Comparison of ENCODE assay signal across 14 cellular contexts in genomic region chr5:176816791-176817272, GRCh38. TPM values are rescaled to one million over a fixed set of nuclear protein-coding genes. Genes with fewer than 3 reads are reported as not detected.
DNase-seq lines count a peak whose midpoint lies in the region; ATAC-seq lines count a peak whose summit lies in the region.
"Had no signal": no experiment of that assay in that cellular context is flagged by ENCODE, and none has a peak within 500 bp of the region (broad histone marks: within the 10 kb centered on the region; RNA-seq: fewer than 3 reads in every experiment).

No MANE protein-coding gene starts in this region.

- H3K4me1 Mint-ChIP-seq in CD4-positive, CD25-positive, alpha-beta regulatory T cell = peaks cover 0 to 22% (median 8%) of the 10 kb centered on the region in 4 donors
- H3K4me1 Mint-ChIP-seq in CD8-positive, alpha-beta memory T cell = peaks cover 8 to 21% (median 11%) of the 10 kb centered on the region in 3 donors
- H3K4me1 Mint-ChIP-seq in T-cell = peaks cover 15 to 17% (median 16%) of the 10 kb centered on the region in 3 donors

- peak overlapping the region; percentile 37 for H3K9ac ChIP-seq in iPS-15b (ENCODE audit: low read depth, low read length)

- no peak for DNase-seq in CD4-positive, CD25-positive, alpha-beta regulatory T cell
- no peak for DNase-seq in CD8-positive, alpha-beta memory T cell
- DNase-seq in T-cell (no peak), NK-92 (lab: John Stamatoyannopoulos, UW; ENCODE audit: unreplicated experiment) (no peak), NCI-H1092 treated with DMSO at 0.1 percent for 48 hours (lab: John Stamatoyannopoulos, UW) (no peak), NOMO-1 (lab: John Stamatoyannopoulos, UW; ENCODE audit: unreplicated experiment in 2 of 2) (no peak), HK-2 (ENCODE audit: unreplicated experiment) (no peak)
- DNase-seq: activated CD4-positive, CD25-positive, alpha-beta regulatory T cell treated with anti-CD3 and anti-CD28 coated beads, Interleukin-2, amount 50 U/mL, for 72 hours; heart right ventricle; ovary had no signal

- peaks cover 19% of the 10 kb centered on the region for H3K4me1 ChIP-seq in CD4-positive, CD25-positive, alpha-beta regulatory T cell (ENCODE audit: control insufficient read depth, insufficient read depth, low read length, poor library complexity, severe bottlenecking)
- H3K4me1 ChIP-seq in CD8-positive, alpha-beta memory T cell (ENCODE audit: insufficient read depth, low read length) = peaks cover 8% of the 10 kb centered on the region
- peaks cover 7% of the 10 kb centered on the region for H3K4me1 ChIP-seq in iPS-15b (ENCODE audit: control insufficient read depth, insufficient read depth, low read length)

- no peaks in the 10 kb centered on the region for H3K36me3 ChIP-seq in CD4-positive, CD25-positive, alpha-beta regulatory T cell (ENCODE audit: control insufficient read depth, insufficient read depth, low read length)
- no peaks in the 10 kb centered on the region for H3K36me3 ChIP-seq in CD8-positive, alpha-beta memory T cell (ENCODE audit: insufficient read depth, low read length)
- H3K36me3 ChIP-seq in iPS-15b (ENCODE audit: control insufficient read depth, insufficient read depth, low read length) = peaks cover 3% of the 10 kb centered on the region
- H3K36me3 ChIP-seq: heart right ventricle, ovary, thoracic aorta had no signal

- ATAC-seq in CD4-positive, CD25-positive, alpha-beta regulatory T cell (ENCODE audit: low read depth in 2 of 2) = no peak
- ATAC-seq in T-cell (replicated peaks in 1 of 4) = no peak

- no peak overlapping the region for H3K27ac ChIP-seq in CD4-positive, CD25-positive, alpha-beta regulatory T cell (ENCODE audit: insufficient read depth, low read length, poor library complexity, severe bottlenecking)
- no peak overlapping the region for H3K27ac ChIP-seq in CD8-positive, alpha-beta memory T cell (ENCODE audit: low read depth, low read length)
- H3K27ac ChIP-seq: epithelial cell of prostate, heart right ventricle, ovary, SK-N-MC, thoracic aorta had no signal

- CTCF ChIA-PET in CD8-positive, alpha-beta memory T cell (lab: Charles Lee) = no interaction called here
- CTCF ChIA-PET in T-cell (lab: Charles Lee) = no interaction called here

- H3K27me3 ChIP-seq in CD4-positive, CD25-positive, alpha-beta regulatory T cell (ENCODE audit: control insufficient read depth, insufficient read depth, low read length) = peaks cover 20% of the 10 kb centered on the region
- peaks cover 51% of the 10 kb centered on the region for H3K27me3 ChIP-seq in CD8-positive, alpha-beta memory T cell (ENCODE audit: insufficient read depth, low read length, poor library complexity, severe bottlenecking)
- peaks cover 9% of the 10 kb centered on the region for H3K27me3 ChIP-seq in iPS-15b (ENCODE audit: control insufficient read depth, insufficient read depth, low read length)
- H3K27me3 ChIP-seq: ovary had no signal

- no peak overlapping the region for H3K4me3 ChIP-seq in CD4-positive, CD25-positive, alpha-beta regulatory T cell (ENCODE audit: low read depth, low read length)
- H3K4me3 ChIP-seq in CD8-positive, alpha-beta memory T cell (ENCODE audit: low read length) = no peak overlapping the region
- H3K4me3 ChIP-seq in iPS-15b (ENCODE audit: low read depth, low read length) = peak overlapping the region; percentile 45
- H3K4me3 ChIP-seq: ovary had no signal

- no peak overlapping the region for H3K27ac Mint-ChIP-seq in CD4-positive, CD25-positive, alpha-beta regulatory T cell
- peak overlapping the region in 1 of 8 donors; percentile 43 for H3K27ac Mint-ChIP-seq in CD8-positive, alpha-beta memory T cell
- H3K27ac Mint-ChIP-seq in T-cell = no peak overlapping the region

- H3K27me3 Mint-ChIP-seq in CD4-positive, CD25-positive, alpha-beta regulatory T cell = peaks cover 68% of the 10 kb centered on the region
- peaks cover 52 to 80% of the 10 kb centered on the region in 2 donors for H3K27me3 Mint-ChIP-seq in CD8-positive, alpha-beta memory T cell
- peaks cover 64 to 78% of the 10 kb centered on the region in 2 donors for H3K27me3 Mint-ChIP-seq in T-cell

- peaks cover 0 to 6% (median 0%) of the 10 kb centered on the region in 7 donors for H3K9me3 Mint-ChIP-seq in CD4-positive, CD25-positive, alpha-beta regulatory T cell
- H3K9me3 Mint-ChIP-seq in CD8-positive, alpha-beta memory T cell = peaks cover 0 to 2% (median 0%) of the 10 kb centered on the region in 5 donors
- no peaks in the 10 kb centered on the region for H3K9me3 Mint-ChIP-seq in T-cell

- no peaks in the 10 kb centered on the region for H3K36me3 Mint-ChIP-seq in CD4-positive, CD25-positive, alpha-beta regulatory T cell
- peaks cover 0 to 3% (median 0%) of the 10 kb centered on the region in 3 donors for H3K36me3 Mint-ChIP-seq in CD8-positive, alpha-beta memory T cell
- no peaks in the 10 kb centered on the region for H3K36me3 Mint-ChIP-seq in T-cell

- no peaks in the 10 kb centered on the region for H3K9me3 ChIP-seq in CD4-positive, CD25-positive, alpha-beta regulatory T cell (ENCODE audit: control insufficient read depth in 2 of 2, low read length in 2 of 2)
- H3K9me3 ChIP-seq in CD8-positive, alpha-beta memory T cell (ENCODE audit: low read length) = no peaks in the 10 kb centered on the region
- H3K9me3 ChIP-seq in iPS-15b (ENCODE audit: control insufficient read depth, insufficient read depth, low read length) = no peaks in the 10 kb centered on the region
- H3K9me3 ChIP-seq: heart right ventricle, ovary, thoracic aorta had no signal

- POLR2A ChIA-PET in CD8-positive, alpha-beta memory T cell (lab: Charles Lee) = no interaction called here
- POLR2A ChIA-PET in T-cell (lab: Charles Lee) = interaction anchor here in 1 of 2 donors (1.1 kb wide), 1 partner anchor 59 kb away, joined by 3 read pairs; no protein-coding TSS in a partner anchor

- peak overlapping the region; percentile 53 to 74 (median 56) for H3K4me3 Mint-ChIP-seq in CD4-positive, CD25-positive, alpha-beta regulatory T cell
- peak overlapping the region in 5 of 7 donors; percentile 42 to 77 (median 63) for H3K4me3 Mint-ChIP-seq in CD8-positive, alpha-beta memory T cell
- peak overlapping the region; percentile 50 to 68 (median 61) for H3K4me3 Mint-ChIP-seq in T-cell

RNA-seq across cellular contexts. Expression of gene UNC5A, which starts 6.5 kb away (rescaled TPM):
- not detected for total RNA-seq in CD4-positive, CD25-positive, alpha-beta regulatory T cell
- not detected for polyA plus RNA-seq in CD4-positive, CD25-positive, alpha-beta regulatory T cell
- total RNA-seq in CD8-positive, alpha-beta memory T cell = not detected
- not detected for polyA plus RNA-seq in CD8-positive, alpha-beta memory T cell
- total RNA-seq in T-cell = not detected
- total RNA-seq: thoracic aorta had no signal
